In the genomic region with DNA sequence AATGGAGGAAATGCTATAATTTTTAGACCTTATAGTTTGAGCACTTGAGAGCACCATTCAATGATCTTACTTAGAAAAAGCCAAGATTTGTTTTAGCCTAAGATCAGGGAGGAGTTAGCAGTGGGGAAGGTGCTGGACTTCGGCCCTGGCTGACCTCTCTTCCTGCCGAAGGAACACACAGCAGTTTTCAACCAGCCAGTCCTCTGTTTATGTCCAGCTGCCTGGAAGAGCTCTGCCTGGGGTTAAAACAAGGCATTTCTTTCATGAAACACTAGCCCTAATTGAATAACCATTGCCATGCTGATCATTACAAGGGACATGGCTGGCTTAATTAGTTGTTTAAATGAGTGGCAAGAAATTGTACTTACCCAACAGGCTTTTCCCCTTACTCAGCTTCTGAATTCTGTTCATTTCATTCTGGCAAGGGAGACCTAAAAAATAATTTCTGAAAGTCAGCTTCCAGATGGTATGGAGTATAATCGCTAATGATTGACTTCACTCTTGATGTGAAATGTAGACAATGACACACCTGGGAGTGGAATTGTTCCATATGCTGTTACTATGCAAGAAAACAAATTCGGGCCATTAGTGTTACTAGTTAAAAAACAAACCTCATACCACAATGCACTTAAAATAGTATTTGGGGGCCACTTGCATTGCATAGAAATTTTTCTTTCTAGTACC, we compare ENCODE assay signal across 1 cellular context.
TF ChIP-seq lines count a peak whose summit lies in the region.

No MANE protein-coding gene starts in this region.

TF ChIP-seq in H1, 55 proteins besides CTCF, POLR2A, EP300 and RAD21:
- TF ChIP-seq SP1 (IDR thresholded peaks at IDR 0.05; ENCODE audit: low read depth, low read length) (no peak), YY1 (IDR thresholded peaks at IDR 0.05; ENCODE audit: low read depth, low read length) (no peak), EGR1 (IDR thresholded peaks at IDR 0.05; ENCODE audit: borderline replicate concordance, low read depth, low read length) (no peak), EZH2 (IDR thresholded peaks at IDR 0.05; ENCODE audit: low read depth, low read length, severe bottlenecking) (no peak), SIRT6 (IDR thresholded peaks at IDR 0.05; ENCODE audit: low read length) (no peak), TAF7 (optimal IDR thresholded peaks at IDR 0.05; ENCODE audit: borderline replicate concordance, low read depth, low read length) (no peak), TEAD4 (IDR thresholded peaks at IDR 0.05; ENCODE audit: low read depth, low read length) (no peak), BACH1 (IDR thresholded peaks at IDR 0.05; ENCODE audit: low read length) (no peak), USF2 (IDR thresholded peaks at IDR 0.05; ENCODE audit: low read length) (no peak), MAFK (IDR thresholded peaks at IDR 0.05; ENCODE audit: low read depth, low read length) (no peak), RNF2 (IDR thresholded peaks at IDR 0.05; ENCODE audit: borderline replicate concordance, low read depth, low read length, missing control alignments, poor library complexity, severe bottlenecking) (no peak), RBBP5 (IDR thresholded peaks at IDR 0.05; ENCODE audit: borderline replicate concordance, low read depth, low read length) (no peak), SRF (IDR thresholded peaks at IDR 0.05; ENCODE audit: low read depth, low read length) (no peak), CHD7 (IDR thresholded peaks at IDR 0.05; ENCODE audit: insufficient replicate concordance, low read length) (no peak), SAP30 (IDR thresholded peaks at IDR 0.05; ENCODE audit: insufficient read depth, insufficient replicate concordance, low read length) (no peak), ZNF274 (IDR thresholded peaks at IDR 0.05; ENCODE audit: borderline replicate concordance, extremely low read depth, low read length) (no peak), CTBP2 (IDR thresholded peaks at IDR 0.05; ENCODE audit: borderline replicate concordance, insufficient read depth, insufficient read length, low read length) (no peak)
- TF ChIP-seq, protein P1, sequence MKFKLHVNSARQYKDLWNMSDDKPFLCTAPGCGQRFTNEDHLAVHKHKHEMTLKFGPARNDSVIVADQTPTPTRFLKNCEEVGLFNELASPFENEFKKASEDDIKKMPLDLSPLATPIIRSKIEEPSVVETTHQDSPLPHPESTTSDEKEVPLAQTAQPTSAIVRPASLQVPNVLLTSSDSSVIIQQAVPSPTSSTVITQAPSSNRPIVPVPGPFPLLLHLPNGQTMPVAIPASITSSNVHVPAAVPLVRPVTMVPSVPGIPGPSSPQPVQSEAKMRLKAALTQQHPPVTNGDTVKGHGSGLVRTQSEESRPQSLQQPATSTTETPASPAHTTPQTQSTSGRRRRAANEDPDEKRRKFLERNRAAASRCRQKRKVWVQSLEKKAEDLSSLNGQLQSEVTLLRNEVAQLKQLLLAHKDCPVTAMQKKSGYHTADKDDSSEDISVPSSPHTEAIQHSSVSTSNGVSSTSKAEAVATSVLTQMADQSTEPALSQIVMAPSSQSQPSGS (IDR thresholded peaks at IDR 0.05; ENCODE audit: low read length): no peak
